ENCODE assay signal across 29 cellular contexts in the genomic region with DNA sequence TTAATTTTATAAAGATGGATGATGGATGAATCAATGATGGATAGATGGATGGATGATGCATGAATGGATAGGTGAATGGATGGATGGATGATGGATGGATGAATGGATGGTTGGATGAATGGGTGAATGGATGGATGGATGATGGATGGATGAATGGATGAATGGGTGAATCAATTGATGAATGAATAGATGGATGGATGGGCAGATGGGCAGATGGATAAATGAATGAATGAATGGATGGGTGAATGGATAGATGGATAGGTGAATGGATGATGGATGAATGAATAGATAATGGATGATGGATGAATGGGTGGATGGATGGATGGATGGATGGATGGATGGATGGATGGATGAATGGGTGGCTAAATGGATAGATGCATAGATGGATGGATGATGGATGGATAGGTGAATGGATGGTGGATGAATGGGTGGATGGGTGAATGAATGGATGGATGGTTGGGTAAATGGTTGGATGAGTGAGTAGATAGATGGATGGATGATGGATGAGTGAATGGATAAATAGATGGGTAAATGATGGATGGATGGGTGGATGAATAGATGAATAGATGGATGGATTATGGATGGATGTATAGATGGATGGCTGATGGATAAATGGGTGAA. TPM values are rescaled to one million over a fixed set of nuclear protein-coding genes. Genes with fewer than 3 reads are reported as not detected.
"Had no signal": no experiment of that assay in that cellular context is flagged by ENCODE, and none has a peak within 500 bp of the region (broad histone marks: within the 10 kb centered on the region; RNA-seq: fewer than 3 reads in every experiment).

No MANE protein-coding gene starts in this region.

- H3K9me3 ChIP-seq: colonic mucosa, gastrocnemius medialis, heart left ventricle, ovary, psoas muscle, thoracic aorta, tibial nerve, upper lobe of left lung, uterus had no signal

- H3K36me3 ChIP-seq: colonic mucosa, gastrocnemius medialis, heart left ventricle, ovary, thoracic aorta, tibial nerve, upper lobe of left lung, uterus had no signal

- FAIRE-seq: kidney had no signal

- H3K27ac ChIP-seq: colonic mucosa, epithelial cell of prostate, gastrocnemius medialis, heart left ventricle, hepatocyte, ovary, psoas muscle, skin epidermis, thoracic aorta, tibial nerve, upper lobe of left lung, uterus had no signal

- H2AFZ ChIP-seq: hepatocyte had no signal

- H3K4me3 ChIP-seq: colonic mucosa, gastrocnemius medialis, heart left ventricle, hepatocyte, lung, ovary, psoas muscle, skin epidermis, thoracic aorta, tibial nerve, upper lobe of left lung, uterus had no signal

- DNase-seq: colonic mucosa; effector CD8-positive, alpha-beta T cell; endodermal cell; foreskin fibroblast; gastrocnemius medialis; heart left ventricle; kidney; natural killer cell; occipital lobe; ovary; right cardiac atrium; stimulated activated CD4-positive, alpha-beta T cell treated with anti-CD3 and anti-CD28 coated beads, Interleukin-15, amount 100 ng/mL, for 24 hours; stimulated activated CD4-positive, alpha-beta T cell treated with anti-CD3 and anti-CD28 coated beads, Interleukin-2, amount 100 ng/mL, for 48 hours; stimulated activated naive B cell treated with anti-CD40 and anti-IgM and Interleukin-4, amounts not matched to agents 10 μg/mL and 1 μg/mL and 100 μg/mL, for 72 hours; upper lobe of left lung; uterus had no signal

- H3K4me2 ChIP-seq: hepatocyte had no signal

- H3K27me3 ChIP-seq: colonic mucosa, gastrocnemius medialis, heart left ventricle, hepatocyte, ovary, upper lobe of left lung, uterus had no signal

- ATAC-seq: esophagus mucosa; gastrocnemius medialis; heart left ventricle; left lobe of liver; natural killer cell; psoas muscle; right cardiac atrium; stimulated activated naive B cell treated with anti-CD40 and anti-IgM and Interleukin-4, amounts not matched to agents 10 μg/mL and 1 μg/mL and 100 μg/mL, for 72 hours had no signal

- H3K4me1 ChIP-seq: colonic mucosa, psoas muscle, tibial nerve, upper lobe of left lung, uterus had no signal

RNA-seq across cellular contexts. Expression of gene SBK3, which starts 22.5 kb away (rescaled TPM):
- total RNA-seq: colonic mucosa, left lobe of liver, liver, mononuclear cell, natural killer cell, renal cortical epithelial cell, thoracic aorta had no signal
- polyA plus RNA-seq: hepatocyte, neural cell, ovary had no signal

RNA-seq across cellular contexts. Expression of gene SBK2, which starts 30.9 kb away (rescaled TPM):
- total RNA-seq: colonic mucosa, esophagus mucosa, kidney, left lobe of liver, liver, mononuclear cell, natural killer cell, occipital lobe, renal cortical epithelial cell, thoracic aorta, tibial nerve, upper lobe of left lung, uterus had no signal
- polyA plus RNA-seq: liver, lung, neural cell, ovary had no signal
